In the genomic region with DNA sequence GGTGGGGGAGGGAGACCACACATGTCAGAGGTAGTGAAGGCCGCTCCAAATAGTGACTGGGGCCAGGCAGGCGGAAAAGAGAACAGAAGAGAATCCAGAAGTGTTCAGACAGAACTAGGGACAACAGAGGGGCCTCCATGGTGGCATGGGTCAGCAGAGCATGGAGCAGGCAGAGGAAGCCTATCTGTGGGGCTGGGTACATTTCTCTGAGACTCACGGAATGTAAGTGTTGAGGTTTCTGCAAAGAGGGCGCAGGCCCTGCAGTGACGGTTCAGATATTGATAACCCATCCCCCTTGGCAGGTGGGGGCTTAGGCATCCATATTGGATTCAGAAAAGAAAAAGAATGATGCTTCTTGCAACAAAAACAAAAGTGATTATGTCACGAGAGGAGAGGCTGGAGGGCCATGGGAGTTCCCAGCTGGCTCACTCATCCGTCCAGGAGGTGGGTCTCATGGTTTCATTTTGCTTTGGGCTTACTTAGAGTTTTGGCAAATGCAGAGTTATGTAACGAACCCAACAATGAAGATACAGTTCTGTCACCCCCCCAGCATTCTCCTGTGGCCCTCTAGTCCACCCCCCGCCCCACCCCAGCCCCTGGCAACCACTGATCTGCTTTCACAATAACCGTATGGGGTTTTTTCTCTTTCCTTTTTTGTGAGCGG, we compare ENCODE assay signal across 1 cellular context.
TF ChIP-seq lines count a peak whose summit lies in the region.

No MANE protein-coding gene starts in this region.

TF ChIP-seq in GM23338, 12 proteins besides CTCF, POLR2A, EP300 and RAD21:
- no peak for TF ChIP-seq EZH2phosphoT487 (IDR thresholded peaks at IDR 0.05; ENCODE audit: unreplicated experiment)
- no peak for TF ChIP-seq NANOG (IDR thresholded peaks at IDR 0.05; ENCODE audit: borderline replicate concordance)
- TF ChIP-seq ZNF114 (CRISPR knock-in tag; IDR thresholded peaks at IDR 0.05) = no peak
- no peak for TF ChIP-seq REST (IDR thresholded peaks at IDR 0.05; ENCODE audit: unreplicated experiment)
- TF ChIP-seq JUNB (IDR thresholded peaks at IDR 0.05; ENCODE audit: unreplicated experiment) = no peak
- no peak for TF ChIP-seq POLR2AphosphoS5 (IDR thresholded peaks at IDR 0.05; ENCODE audit: low read depth)
- no peak for TF ChIP-seq CREB1 (CRISPR knock-in tag; IDR thresholded peaks at IDR 0.05; ENCODE audit: low read depth)
- no peak for TF ChIP-seq EZH2 (IDR thresholded peaks at IDR 0.05; ENCODE audit: low read depth, unreplicated experiment)
- TF ChIP-seq ZNF331 (CRISPR knock-in tag; IDR thresholded peaks at IDR 0.05; ENCODE audit: low read depth) = no peak
- no peak for TF ChIP-seq ETS1 (IDR thresholded peaks at IDR 0.05)
- TF ChIP-seq STAT1 (IDR thresholded peaks at IDR 0.05; ENCODE audit: unreplicated experiment) = no peak
- no peak for TF ChIP-seq ZNF462 (CRISPR knock-in tag; IDR thresholded peaks at IDR 0.05)
